In the genomic region with DNA sequence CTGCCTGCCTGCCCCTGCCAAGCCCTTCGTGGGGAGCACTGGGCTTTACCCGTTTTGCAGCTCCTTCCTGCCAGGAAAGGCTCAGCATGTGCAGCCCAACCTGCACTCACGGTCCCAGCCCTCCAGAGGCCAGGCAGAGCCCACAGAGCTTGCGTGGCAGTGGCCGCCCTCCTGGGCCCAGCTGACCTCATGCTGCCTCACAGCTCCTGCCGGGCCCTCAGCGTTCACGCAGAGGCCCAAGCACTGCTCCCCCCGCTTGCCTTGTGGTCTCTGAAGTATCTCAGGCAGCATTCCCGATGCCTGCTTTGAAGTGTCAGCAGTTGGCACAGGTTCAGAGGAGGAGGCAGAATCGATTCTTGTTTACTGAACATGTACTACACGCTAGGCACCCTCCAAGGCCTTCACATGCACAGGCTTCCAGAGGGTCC, we compare ENCODE assay signal across 12 cellular contexts. TPM values are rescaled to one million over a fixed set of nuclear protein-coding genes. Genes with fewer than 3 reads are reported as not detected.
DNase-seq lines count a peak whose midpoint lies in the region; ATAC-seq and TF ChIP-seq lines count a peak whose summit lies in the region.
"Had no signal": no experiment of that assay in that cellular context is flagged by ENCODE, and none has a peak within 500 bp of the region (broad histone marks: within the 10 kb centered on the region; RNA-seq: fewer than 3 reads in every experiment).

No MANE protein-coding gene starts in this region.

- no peak overlapping the region for H3K4me2 ChIP-seq in fibroblast of lung (ENCODE audit: extremely low read depth, insufficient read depth, low read length)

- peak overlapping the region; percentile 68 for H3K27ac ChIP-seq in fibroblast of lung (ENCODE audit: insufficient read depth, low read length)
- H3K27ac ChIP-seq: HL-60 had no signal

- H3K9me3 ChIP-seq in fibroblast of lung (ENCODE audit: control insufficient read depth, insufficient read depth, low read depth, low read length): no peaks in the 10 kb centered on the region

- H3K27me3 Mint-ChIP-seq in effector memory CD8-positive, alpha-beta T cell: no peaks in the 10 kb centered on the region
- H3K27me3 Mint-ChIP-seq: CD4-positive, CD25-positive, alpha-beta regulatory T cell had no signal

- TF ChIP-seq CTCF in fibroblast of lung (conservative IDR thresholded peaks at IDR 0.05 in 1 of 2, IDR thresholded peaks at IDR 0.05 in 1 of 2; ENCODE audit: low read depth in 1 of 2, low read length in 2 of 2): peak in 1 of 2 donors; percentile 24

- H3K4me3 ChIP-seq in fibroblast of lung (replicated peaks in 1 of 4; ENCODE audit: control extremely low read depth in 1 of 4, insufficient read depth in 1 of 4, low read depth in 3 of 4, low read length in 4 of 4): no peak overlapping the region

- peaks cover 44% of the 10 kb centered on the region for H3K79me2 ChIP-seq in fibroblast of lung (ENCODE audit: control insufficient read depth, insufficient read depth, low read length)

- peaks cover 58% of the 10 kb centered on the region for H3K36me3 ChIP-seq in fibroblast of lung (ENCODE audit: control insufficient read depth, insufficient read depth, low read length)

- no peak overlapping the region for H3K4me3 Mint-ChIP-seq in effector memory CD8-positive, alpha-beta T cell
- H3K4me3 Mint-ChIP-seq: CD4-positive, CD25-positive, alpha-beta regulatory T cell had no signal

- H2AFZ ChIP-seq in fibroblast of lung (ENCODE audit: low read length): no peak overlapping the region

- H3K4me1 Mint-ChIP-seq in effector memory CD8-positive, alpha-beta T cell (ENCODE audit: low read depth in 2 of 2): peaks cover 0 to 7% of the 10 kb centered on the region in 2 donors
- H3K4me1 Mint-ChIP-seq: CD4-positive, CD25-positive, alpha-beta regulatory T cell had no signal

- no peaks in the 10 kb centered on the region for H3K27me3 ChIP-seq in fibroblast of lung (ENCODE audit: control insufficient read depth, insufficient read depth, low read length)

- TF ChIP-seq POLR2A in GM18505 (IDR thresholded peaks at IDR 0.05; ENCODE audit: borderline replicate concordance, extremely low read depth, insufficient read depth, insufficient read length): no peak

- H3K9ac ChIP-seq in fibroblast of lung (ENCODE audit: insufficient read depth, low read length): peak overlapping the region; percentile 29

- H3K27ac Mint-ChIP-seq in effector memory CD8-positive, alpha-beta T cell: no peak overlapping the region
- H3K27ac Mint-ChIP-seq: CD4-positive, CD25-positive, alpha-beta regulatory T cell had no signal

- DNase-seq in ACHN (peak; percentile 41), NCI-H2196 treated with DMSO at 0.1 percent for 48 hours (lab: John Stamatoyannopoulos, UW; ENCODE audit: unreplicated experiment) (peak; percentile 52), fibroblast of lung (ENCODE audit: low read depth in 2 of 2) (peak; percentile 95), non-pigmented ciliary epithelial cell (ENCODE audit: low read depth) (peak; percentile 81), NCI-H2171 (lab: John Stamatoyannopoulos, UW) (no peak)
- DNase-seq in effector memory CD8-positive, alpha-beta T cell: no peak
- DNase-seq: activated CD8-positive, alpha-beta memory T cell treated with anti-CD3 and anti-CD28 coated beads, Interleukin-2, amount 50 U/mL, for 48 hours; CD4-positive, CD25-positive, alpha-beta regulatory T cell; stimulated activated CD4-positive, alpha-beta T cell treated with anti-CD3 and anti-CD28 coated beads, Interleukin-4, amount 100 ng/mL, for 1 hour had no signal

- H3K9me3 Mint-ChIP-seq in effector memory CD8-positive, alpha-beta T cell: no peaks in the 10 kb centered on the region
- H3K9me3 Mint-ChIP-seq: CD4-positive, CD25-positive, alpha-beta regulatory T cell had no signal

- H4K20me1 ChIP-seq in fibroblast of lung (ENCODE audit: control insufficient read depth, extremely low read depth, insufficient read depth, low read length): no peaks in the 10 kb centered on the region

- peaks cover 70% of the 10 kb centered on the region for H3K36me3 Mint-ChIP-seq in effector memory CD8-positive, alpha-beta T cell (ENCODE audit: insufficient read depth)

- no peak for ATAC-seq in effector memory CD8-positive, alpha-beta T cell (replicated peaks)
- no peak for ATAC-seq in GM18505 (IDR thresholded peaks at IDR 0.05; ENCODE audit: unreplicated experiment)
- no peak for ATAC-seq in HG03354 (IDR thresholded peaks at IDR 0.05; ENCODE audit: poor library complexity, severe bottlenecking, unreplicated experiment)

- H3K4me1 ChIP-seq in fibroblast of lung (ENCODE audit: control insufficient read depth, extremely low read depth, insufficient read depth, low read length): peaks cover 53% of the 10 kb centered on the region

- in situ Hi-C loops in ACHN (cut with HindIII; ENCODE audit: low pct_ligation_motif_present, low pct_unique_long_range_greater_than_20kb, low sequenced_read_pairs): no loop called here

RNA-seq across cellular contexts. Expression of gene CAPN12, which starts 32.5 kb away (rescaled TPM):
- 0.26 and 0.50 TPM in 2 replicates for total RNA-seq in fibroblast of lung
- 0.07 and 0.20 TPM in 2 replicates for polyA plus RNA-seq in fibroblast of lung
- 0.05 TPM in 1 of 2 replicates, not detected in the other for polyA plus RNA-seq in fibroblast of lung (2012)
- polyA minus RNA-seq in fibroblast of lung (ENCODE audit: low replicate concordance): not detected in 2 replicates

Comparison
In these comparisons a context has a peak if more than half of its experiments do, and no peak if none do; other contexts are left out.
1. DNase-seq: peak in ACHN (single experiment), NCI-H2196 treated with DMSO at 0.1 percent for 48 hours (single experiment), fibroblast of lung (2 of 2) and non-pigmented ciliary epithelial cell (single experiment); none in effector memory CD8-positive, alpha-beta T cell (0 of 3) and NCI-H2171 (single experiment).